ENCODE assay signal across 8 cellular contexts in the genomic region with DNA sequence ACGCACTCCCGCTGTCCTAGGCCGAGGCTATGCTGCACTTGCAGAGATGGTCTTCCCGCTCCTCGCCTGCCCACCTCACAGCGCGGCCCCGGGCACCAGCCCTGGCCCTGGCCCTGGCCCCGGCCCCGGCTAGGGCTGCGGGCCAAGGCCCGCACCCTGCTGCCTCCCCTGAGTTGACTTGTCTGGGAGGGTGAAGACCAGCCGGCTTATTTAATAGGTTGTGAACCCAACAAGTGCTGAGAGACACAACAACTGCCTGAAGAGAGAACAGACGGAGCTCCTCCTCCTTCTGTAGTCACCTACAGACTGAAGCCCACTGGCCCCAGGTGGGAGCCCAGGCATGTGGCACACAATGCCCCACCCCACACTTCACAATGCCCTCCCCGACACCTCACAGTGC. TPM values are rescaled to one million over a fixed set of nuclear protein-coding genes. Genes with fewer than 3 reads are reported as not detected.
DNase-seq lines count a peak whose midpoint lies in the region; ATAC-seq and TF ChIP-seq lines count a peak whose summit lies in the region.
"Not testable (repeated sequence)": the region's sequence is repeated elsewhere in the genome, so short reads cannot be mapped to it uniquely, and the experiment has no call there.

A gene (minus strand): TSS at position 101 of the 400 bp plus-strand sequence. CDS start 153 bp downstream, outside the sequence.

- not testable (repeated sequence) for H3K27me3 Mint-ChIP-seq in GM23338 (ENCODE audit: insufficient read depth, low read depth, poor library complexity); activated CD8-positive, alpha-beta memory T cell treated with anti-CD3 and anti-CD28 coated beads, Interleukin-2, amount 10 ng/mL, durations not matched to agents 7 days and 5 days; neural crest cell (ENCODE audit: low read depth)

- H3K79me2 ChIP-seq in GM23338 (replicated peaks; ENCODE audit: insufficient read depth): not testable (repeated sequence)

- TF ChIP-seq POLR2A in vagina (IDR thresholded peaks at IDR 0.05): not testable (repeated sequence)

- not testable (repeated sequence) for H3K9me2 ChIP-seq in GM23338 (ENCODE audit: insufficient read depth)

- not testable (repeated sequence) for H3K27me3 ChIP-seq in GM23338 (ENCODE audit: insufficient read depth); colonic mucosa; left lung; vagina

- not testable (repeated sequence) for ATAC-seq in GM23338; activated CD8-positive, alpha-beta memory T cell treated with anti-CD3 and anti-CD28 coated beads, Interleukin-2, amount 10 ng/mL, durations not matched to agents 7 days and 5 days; left lung

- H3K4me2 ChIP-seq in GM23338: not testable (repeated sequence)

- not testable (repeated sequence) for H4K20me1 ChIP-seq in GM23338 (replicated peaks; ENCODE audit: insufficient read depth)

- DNase-seq in GM23338 (ENCODE audit: low spot score); activated CD8-positive, alpha-beta memory T cell treated with anti-CD3 and anti-CD28 coated beads, Interleukin-2, amount 10 ng/mL, durations not matched to agents 7 days and 5 days; colonic mucosa; left lung; neural crest cell (ENCODE audit: low read depth, low spot score); vagina (ENCODE audit: extremely low spot score in 2 of 2): not testable (repeated sequence)

- H3K9me3 ChIP-seq in colonic mucosa, left lung, vagina: not testable (repeated sequence)

- H3K36me3 ChIP-seq in GM23338 (ENCODE audit: insufficient read depth); colonic mucosa; left lung; vagina: not testable (repeated sequence)

- H3K27ac ChIP-seq in GM23338 (ENCODE audit: low read depth); colonic mucosa; left lung; vagina: not testable (repeated sequence)

- intact Hi-C loops in T-helper 1 cell treated with Interleukin-12 subunit alpha and Interleukin-12 subunit beta and Interleukin-4 antibody, amounts not matched to agents 30 ng/mL and 1 ng/mL, for 36 hours (cut with micrococcal nuclease); colonic mucosa (cut with DNase I); left lung (cut with DNase I); vagina (cut with DNase I): not testable (repeated sequence)

- not testable (repeated sequence) for H3K9ac ChIP-seq in colonic mucosa (ENCODE audit: low read depth in 2 of 2, low read length in 2 of 2)

- not testable (repeated sequence) for H3K4me3 Mint-ChIP-seq in GM23338; activated CD8-positive, alpha-beta memory T cell treated with anti-CD3 and anti-CD28 coated beads, Interleukin-2, amount 10 ng/mL, durations not matched to agents 7 days and 5 days; neural crest cell

- TF ChIP-seq CTCF in GM23338 (conservative IDR thresholded peaks at IDR 0.05; ENCODE audit: low read depth in 2 of 2); colonic mucosa (IDR thresholded peaks at IDR 0.05); left lung (IDR thresholded peaks at IDR 0.05); neural crest cell (conservative IDR thresholded peaks at IDR 0.05); subcutaneous adipose tissue (IDR thresholded peaks at IDR 0.05; ENCODE audit: low read depth); vagina (IDR thresholded peaks at IDR 0.05): not testable (repeated sequence)

- not testable (repeated sequence) for H3K36me3 Mint-ChIP-seq in GM23338 (ENCODE audit: low read depth); activated CD8-positive, alpha-beta memory T cell treated with anti-CD3 and anti-CD28 coated beads, Interleukin-2, amount 10 ng/mL, durations not matched to agents 7 days and 5 days; neural crest cell (ENCODE audit: low read depth)

- H3K4me1 ChIP-seq in GM23338 (ENCODE audit: insufficient read depth); colonic mucosa; left lung; vagina: not testable (repeated sequence)

- not testable (repeated sequence) for H3K9me3 Mint-ChIP-seq in GM23338; activated CD8-positive, alpha-beta memory T cell treated with anti-CD3 and anti-CD28 coated beads, Interleukin-2, amount 10 ng/mL, durations not matched to agents 7 days and 5 days (ENCODE audit: low read depth); neural crest cell

- not testable (repeated sequence) for H3K27ac Mint-ChIP-seq in GM23338; activated CD8-positive, alpha-beta memory T cell treated with anti-CD3 and anti-CD28 coated beads, Interleukin-2, amount 10 ng/mL, durations not matched to agents 7 days and 5 days; neural crest cell (ENCODE audit: unreplicated experiment)

- H2AFZ ChIP-seq in GM23338: not testable (repeated sequence)

- CTCF ChIA-PET in activated CD8-positive, alpha-beta memory T cell treated with anti-CD3 and anti-CD28 coated beads, Interleukin-2, amount 10 ng/mL, durations not matched to agents 7 days and 5 days (lab: Charles Lee): not testable (repeated sequence)

- not testable (repeated sequence) for H3K4me1 Mint-ChIP-seq in GM23338; activated CD8-positive, alpha-beta memory T cell treated with anti-CD3 and anti-CD28 coated beads, Interleukin-2, amount 10 ng/mL, durations not matched to agents 7 days and 5 days; neural crest cell

- H3K4me3 ChIP-seq in GM23338, colonic mucosa, left lung, vagina: not testable (repeated sequence)

- not testable (repeated sequence) for H3F3A ChIP-seq in GM23338 (replicated peaks; ENCODE audit: low read depth)

RNA-seq across cellular contexts. Expression of the gene that starts here (rescaled TPM):
- total RNA-seq in GM23338 (2014; rRNA removed; shearing (Covaris generic)): 15.3 and 21.5 TPM in 2 replicates
- 17.6 and 19.9 TPM in 2 replicates for polyA plus RNA-seq in GM23338 (2016; fragmentation: Nextera tagmentation; extraction: Ambion mirVana)
- total RNA-seq in T-helper 1 cell treated with Interleukin-12 subunit alpha and Interleukin-12 subunit beta and Interleukin-4 antibody, amounts not matched to agents 30 ng/mL and 1 ng/mL, for 36 hours: 19.0 and 23.0 TPM in 2 replicates
- 10 to 100 TPM; 20.7 to 22.0 TPM for total RNA-seq in activated CD8-positive, alpha-beta memory T cell treated with anti-CD3 and anti-CD28 coated beads, Interleukin-2, amount 10 ng/mL, durations not matched to agents 7 days and 5 days
- total RNA-seq in colonic mucosa (10 to 100 TPM; 12.4 to 15.5 TPM), left lung (10 to 100 TPM; 15.0 to 15.5 TPM), neural crest cell (20.7 and 26.2 TPM in 2 replicates), subcutaneous adipose tissue (10 to 100 TPM in 3 of 4 donors, 1 to 10 TPM in 1; 7.5 to 19.6 (median 14.6) TPM), vagina (13.5 TPM)
